In the genomic region with DNA sequence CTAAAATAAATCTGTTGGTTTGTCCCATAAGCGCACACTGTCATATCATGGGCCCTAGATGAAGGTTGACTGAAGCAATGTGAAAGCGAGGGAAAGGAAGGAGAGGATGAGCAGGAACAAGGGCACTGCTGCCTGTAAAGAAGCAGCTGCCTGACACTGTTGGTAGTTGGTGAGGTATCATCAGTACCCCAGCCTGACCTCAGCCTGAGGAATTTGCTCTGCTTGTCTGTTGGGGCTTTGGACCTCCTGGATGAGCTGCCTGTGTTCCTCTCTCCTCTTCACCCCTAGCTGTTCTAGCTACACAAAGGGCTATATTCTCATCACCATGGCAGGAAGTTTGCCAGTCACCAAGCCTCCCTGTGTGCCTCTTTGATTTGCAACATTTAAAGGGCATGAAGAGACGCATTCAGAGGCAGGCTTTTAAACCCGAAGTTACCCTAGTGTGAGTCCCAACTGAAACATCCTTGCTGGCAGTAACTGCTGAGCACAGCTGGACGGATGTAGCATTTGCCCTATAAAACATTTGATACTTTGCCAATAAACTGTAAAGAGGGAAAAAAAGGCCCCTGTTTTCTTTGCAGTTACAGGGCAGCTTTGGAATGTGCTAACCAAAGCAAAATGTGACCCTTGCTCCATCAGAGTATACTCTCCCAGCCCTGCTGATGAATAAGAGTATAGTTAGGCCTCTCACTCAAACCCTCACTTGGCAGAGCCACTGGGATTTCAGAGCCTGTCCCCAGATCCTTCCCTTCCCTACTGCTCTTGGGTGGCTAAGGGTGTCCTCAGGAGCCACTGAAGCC, we compare ENCODE assay signal across 10 cellular contexts. TPM values are rescaled to one million over a fixed set of nuclear protein-coding genes. Genes with fewer than 3 reads are reported as not detected.
DNase-seq lines count a peak whose midpoint lies in the region; ATAC-seq and TF ChIP-seq lines count a peak whose summit lies in the region.
"Had no signal": no experiment of that assay in that cellular context is flagged by ENCODE, and none has a peak within 500 bp of the region (broad histone marks: within the 10 kb centered on the region; RNA-seq: fewer than 3 reads in every experiment).

No MANE protein-coding gene starts in this region.

- POLR2A ChIA-PET in activated CD4-positive, alpha-beta memory T cell treated with anti-CD3 and anti-CD28 coated beads, Interleukin-2, amount 10 ng/mL, durations not matched to agents 7 days and 5 days (lab: Charles Lee), result no interaction called here

- H3K4me1 ChIP-seq in lung (ENCODE audit: control insufficient read depth in 2 of 2, insufficient read depth in 2 of 2, low read length in 2 of 2), result peaks cover 0 to 4% of the 10 kb centered on the region in 2 donors
- H3K4me1 ChIP-seq in thoracic aorta (ENCODE audit: control insufficient read depth in 1 of 2, low read depth in 2 of 2), result no peaks in the 10 kb centered on the region

- H3K36me3 ChIP-seq in lung (ENCODE audit: control insufficient read depth in 2 of 2, insufficient read depth in 2 of 2, low read length in 2 of 2), result no peaks in the 10 kb centered on the region
- H3K36me3 ChIP-seq in thoracic aorta, result no peaks in the 10 kb centered on the region

- no peaks in the 10 kb centered on the region for H3K36me3 Mint-ChIP-seq in chondrocyte (ENCODE audit: low read depth)
- no peaks in the 10 kb centered on the region for H3K36me3 Mint-ChIP-seq in activated CD4-positive, alpha-beta memory T cell treated with anti-CD3 and anti-CD28 coated beads, Interleukin-2, amount 10 ng/mL, durations not matched to agents 7 days and 5 days (ENCODE audit: low read depth)

- peak overlapping the region in 1 of 2 donors; percentile 21 for H3K27ac ChIP-seq in lung (ENCODE audit: low read depth in 1 of 2, low read length in 1 of 2)
- H3K27ac ChIP-seq in thoracic aorta, result no peak overlapping the region

- DNase-seq in HuH-7.5 (ENCODE audit: low spot score), result peak; percentile 40
- no peak for DNase-seq in chondrocyte (ENCODE audit: low spot score)
- DNase-seq in lung (ENCODE audit: low spot score), result no peak
- DNase-seq in thoracic aorta (ENCODE audit: low spot score), result no peak
- no peak for DNase-seq in activated CD4-positive, alpha-beta memory T cell treated with anti-CD3 and anti-CD28 coated beads, Interleukin-2, amount 10 ng/mL, durations not matched to agents 7 days and 5 days

- ATAC-seq in lung (ENCODE audit: insufficient read depth, low FRiP score), result peak; percentile 39
- ATAC-seq in thoracic aorta (ENCODE audit: insufficient number of reproducible peaks, low FRiP score, low read depth), result peak; percentile 50
- ATAC-seq in HG03571 (IDR thresholded peaks at IDR 0.05; ENCODE audit: unreplicated experiment), result no peak
- no peak for ATAC-seq in GM21528 (IDR thresholded peaks at IDR 0.05; ENCODE audit: low FRiP score, unreplicated experiment)
- no peak for ATAC-seq in HG03025 (IDR thresholded peaks at IDR 0.05; ENCODE audit: low FRiP score, unreplicated experiment)

- CTCF ChIA-PET in activated CD4-positive, alpha-beta memory T cell treated with anti-CD3 and anti-CD28 coated beads, Interleukin-2, amount 10 ng/mL, durations not matched to agents 7 days and 5 days (lab: Charles Lee), result no interaction called here

- no peak overlapping the region for H3K4me3 ChIP-seq in lung
- H3K4me3 ChIP-seq in thoracic aorta, result no peak overlapping the region
- H3K4me3 ChIP-seq: skin epidermis had no signal

- H3K4me1 Mint-ChIP-seq in chondrocyte (ENCODE audit: low read depth), result peaks cover 39% of the 10 kb centered on the region
- peaks cover 1% of the 10 kb centered on the region for H3K4me1 Mint-ChIP-seq in activated CD4-positive, alpha-beta memory T cell treated with anti-CD3 and anti-CD28 coated beads, Interleukin-2, amount 10 ng/mL, durations not matched to agents 7 days and 5 days

- H3K4me3 Mint-ChIP-seq in chondrocyte (ENCODE audit: unreplicated experiment), result no peak overlapping the region
- no peak overlapping the region for H3K4me3 Mint-ChIP-seq in activated CD4-positive, alpha-beta memory T cell treated with anti-CD3 and anti-CD28 coated beads, Interleukin-2, amount 10 ng/mL, durations not matched to agents 7 days and 5 days

- TF ChIP-seq CTCF in chondrocyte (IDR thresholded peaks at IDR 0.05), result no peak
- TF ChIP-seq CTCF in lung (IDR thresholded peaks at IDR 0.05; ENCODE audit: control extremely low read depth, extremely low read depth), result no peak
- TF ChIP-seq CTCF in thoracic aorta (IDR thresholded peaks at IDR 0.05), result no peak

- peaks cover 7% of the 10 kb centered on the region for H3K27me3 Mint-ChIP-seq in chondrocyte (ENCODE audit: low read depth)
- no peaks in the 10 kb centered on the region for H3K27me3 Mint-ChIP-seq in activated CD4-positive, alpha-beta memory T cell treated with anti-CD3 and anti-CD28 coated beads, Interleukin-2, amount 10 ng/mL, durations not matched to agents 7 days and 5 days

- H3K27ac Mint-ChIP-seq in chondrocyte (ENCODE audit: unreplicated experiment), result peak overlapping the region; percentile 88
- H3K27ac Mint-ChIP-seq in activated CD4-positive, alpha-beta memory T cell treated with anti-CD3 and anti-CD28 coated beads, Interleukin-2, amount 10 ng/mL, durations not matched to agents 7 days and 5 days, result no peak overlapping the region
- H3K27ac Mint-ChIP-seq: activated T-helper 2 cell treated with anti-CD3 and anti-CD28 coated beads, Interferon-gamma antibody, Interleukin-2, Interleukin-4, amounts not matched to agents 10 μg/mL and 5 μg/mL and 100 μg/mL, durations not matched to agents 14 hours and 24 hours and 36 hours had no signal

- no peaks in the 10 kb centered on the region for H3K9me3 Mint-ChIP-seq in chondrocyte (ENCODE audit: low read depth)
- no peaks in the 10 kb centered on the region for H3K9me3 Mint-ChIP-seq in activated CD4-positive, alpha-beta memory T cell treated with anti-CD3 and anti-CD28 coated beads, Interleukin-2, amount 10 ng/mL, durations not matched to agents 7 days and 5 days
- H3K9me3 Mint-ChIP-seq: activated T-helper 2 cell treated with anti-CD3 and anti-CD28 coated beads, Interferon-gamma antibody, Interleukin-2, Interleukin-4, amounts not matched to agents 10 μg/mL and 5 μg/mL and 100 μg/mL, durations not matched to agents 14 hours and 24 hours and 36 hours had no signal

- H3K9me3 ChIP-seq in lung (ENCODE audit: control insufficient read depth in 2 of 2, insufficient read depth in 1 of 2, low read length in 1 of 2), result no peaks in the 10 kb centered on the region
- no peaks in the 10 kb centered on the region for H3K9me3 ChIP-seq in thoracic aorta

- no peaks in the 10 kb centered on the region for H3K27me3 ChIP-seq in lung (ENCODE audit: control insufficient read depth, insufficient read depth)
- no peaks in the 10 kb centered on the region for H3K27me3 ChIP-seq in thoracic aorta (replicated peaks; ENCODE audit: insufficient read depth)

- 68 to 83% methylated on average over 5 of the region's 5 CpGs for WGBS in lung, 2 donors

RNA-seq across cellular contexts. Expression of gene SPATA6, which starts 22.2 kb away (rescaled TPM):
- 3.1 to 7.3 TPM (median 3.8 TPM) in 3 replicates for total RNA-seq in chondrocyte
- total RNA-seq in lung, result 10 to 100 TPM; 31.0 to 94.2 TPM
- polyA plus RNA-seq in lung, result 1 to 10 TPM; 4.1 to 4.2 TPM
- total RNA-seq in thoracic aorta, result 10 to 100 TPM; 16.1 to 22.6 TPM
- total RNA-seq in activated CD4-positive, alpha-beta memory T cell treated with anti-CD3 and anti-CD28 coated beads, Interleukin-2, amount 10 ng/mL, durations not matched to agents 7 days and 5 days, result under 1 TPM; 0.40 to 0.55 TPM

Comparison
In these comparisons a context has a peak if more than half of its experiments do, and no peak if none do; other contexts are left out.
1. ATAC-seq: peak in lung (single experiment) and thoracic aorta (single experiment); none in HG03571 (single experiment), GM21528 (single experiment) and HG03025 (single experiment).